In the genomic region with DNA sequence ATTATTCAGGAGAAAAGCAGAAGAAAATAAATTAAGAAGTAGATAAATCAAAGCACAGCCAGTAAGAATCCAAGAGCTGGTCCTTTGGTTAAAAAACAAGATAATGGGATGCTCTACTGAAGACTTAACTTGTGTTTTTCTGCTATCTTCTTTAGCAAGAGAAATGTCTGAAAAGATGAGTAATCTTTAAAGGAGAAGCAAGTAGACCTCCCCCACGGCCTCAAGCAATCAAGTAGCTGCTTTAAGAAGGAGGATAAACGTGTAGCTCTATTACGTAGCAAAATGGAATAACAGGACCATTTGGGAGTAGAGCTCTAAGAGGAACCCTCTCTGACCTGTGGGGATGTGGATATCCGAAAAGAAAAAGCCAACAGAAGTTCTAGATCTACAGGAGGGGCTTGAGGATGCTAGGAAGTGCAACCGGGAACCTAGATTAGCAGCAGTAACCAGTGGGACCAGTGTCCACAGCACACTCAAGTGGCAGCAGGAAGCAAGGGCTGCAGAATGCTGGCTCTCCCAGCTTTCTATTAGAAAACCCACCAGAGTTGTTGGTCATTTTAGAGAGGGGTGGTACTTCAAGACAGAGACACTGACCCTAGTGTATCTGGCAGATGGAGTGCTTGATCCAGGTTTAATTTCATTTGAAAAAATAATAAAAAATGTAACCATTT, we compare ENCODE assay signal across 12 cellular contexts.
DNase-seq lines count a peak whose midpoint lies in the region; ATAC-seq, FAIRE-seq and TF ChIP-seq lines count a peak whose summit lies in the region.
"Had no signal": no experiment of that assay in that cellular context is flagged by ENCODE, and none has a peak within 500 bp of the region (broad histone marks: within the 10 kb centered on the region; RNA-seq: fewer than 3 reads in every experiment).

No MANE protein-coding gene starts in this region.

- H3K23ac ChIP-seq in H9 (ENCODE audit: insufficient read length, low read depth, low read length): no peak overlapping the region

- 0 out of 4 replicates have a peak, but pooled peaks cover 0 to 2% of the 10 kb centered on the region in 2 experiments for H3K4me1 Mint-ChIP-seq in H9
- no peaks in the 10 kb centered on the region for H3K4me1 Mint-ChIP-seq in activated naive CD8-positive, alpha-beta T cell treated with anti-CD3 and anti-CD28 coated beads, Interleukin-2, amount 50 U/mL, for 24 hours

- TF ChIP-seq CTCF in AG04450 (IDR thresholded peaks at IDR 0.05; ENCODE audit: low read depth, low read length) (peak; percentile 56), H9 (conservative IDR thresholded peaks at IDR 0.05) (peak; percentile 63), VCaP (conservative IDR thresholded peaks at IDR 0.05) (peak; percentile 69), hepatocyte (IDR thresholded peaks at IDR 0.05; ENCODE audit: poor library complexity) (peak; percentile 44), pancreas (IDR thresholded peaks at IDR 0.05) (no peak)

- no peaks in the 10 kb centered on the region for H3K23me2 ChIP-seq in H9 (ENCODE audit: insufficient read length, low read depth, low read length, poor library complexity, severe bottlenecking)

- no peak for ATAC-seq in activated naive CD8-positive, alpha-beta T cell treated with anti-CD3 and anti-CD28 coated beads, Interleukin-2, amount 50 U/mL, for 24 hours
- ATAC-seq in pancreas: no peak
- no peak for ATAC-seq in GM18502 (IDR thresholded peaks at IDR 0.05; ENCODE audit: poor library complexity, unreplicated experiment)
- ATAC-seq: CD8-positive, alpha-beta T cell had no signal

- H3K27ac ChIP-seq in AG04450 (ENCODE audit: low read depth, low read length): no peak overlapping the region
- H3K27ac ChIP-seq in H9 (ENCODE audit: insufficient read length, low read depth, low read length): no peak overlapping the region
- no peak overlapping the region for H3K27ac ChIP-seq in VCaP
- no peak overlapping the region for H3K27ac ChIP-seq in hepatocyte
- H3K27ac ChIP-seq in pancreas: no peak overlapping the region

- H3K36me3 Mint-ChIP-seq in H9 (ENCODE audit: insufficient read depth in 1 of 3, low read depth in 3 of 3): no peaks in the 10 kb centered on the region
- no peaks in the 10 kb centered on the region for H3K36me3 Mint-ChIP-seq in activated naive CD8-positive, alpha-beta T cell treated with anti-CD3 and anti-CD28 coated beads, Interleukin-2, amount 50 U/mL, for 24 hours (ENCODE audit: low read depth)
- H3K36me3 Mint-ChIP-seq: CD8-positive, alpha-beta T cell had no signal

- no peaks in the 10 kb centered on the region for H3K79me1 ChIP-seq in H9 (ENCODE audit: insufficient read depth, low read depth, low read length, poor library complexity, severe bottlenecking)

- H2AFZ ChIP-seq in H9 (ENCODE audit: low read length) (peak overlapping the region; percentile 50), hepatocyte (no peak overlapping the region)

- no peak for FAIRE-seq in pancreas (lab: Jason Lieb, UNC)
- FAIRE-seq: islet of Langerhans had no signal

- no peak overlapping the region for H3K14ac ChIP-seq in H9 (ENCODE audit: insufficient read depth, low read length)

- no peak overlapping the region for H3K4ac ChIP-seq in H9 (ENCODE audit: low read depth, low read length)

- no peak overlapping the region for H3K9ac ChIP-seq in H9 (ENCODE audit: extremely low read depth, insufficient read length, low read length)

- no peak overlapping the region for H3T11ph ChIP-seq in H9 (ENCODE audit: low read length)

- H3K18ac ChIP-seq in H9 (ENCODE audit: insufficient read length, low read depth, low read length): no peak overlapping the region

- H3K9me3 ChIP-seq in AG04450 (ENCODE audit: control insufficient read depth, insufficient read depth, low read length): no peaks in the 10 kb centered on the region
- H3K9me3 ChIP-seq in H9 (ENCODE audit: control insufficient read depth, low read depth, low read length): no peaks in the 10 kb centered on the region
- H3K9me3 ChIP-seq in hepatocyte (ENCODE audit: low read depth): no peaks in the 10 kb centered on the region
- H3K9me3 ChIP-seq in pancreas: no peaks in the 10 kb centered on the region

- H3K79me2 ChIP-seq in H9 (ENCODE audit: insufficient read depth, low read length): no peaks in the 10 kb centered on the region
- no peaks in the 10 kb centered on the region for H3K79me2 ChIP-seq in hepatocyte

- no peaks in the 10 kb centered on the region for H3K9me2 ChIP-seq in hepatocyte (replicated peaks; ENCODE audit: insufficient read depth)

- no peaks in the 10 kb centered on the region for H4K20me1 ChIP-seq in H9 (ENCODE audit: control insufficient read depth, insufficient read depth, insufficient read length)
- H4K20me1 ChIP-seq in hepatocyte (ENCODE audit: insufficient read depth, poor library complexity, severe bottlenecking): no peaks in the 10 kb centered on the region

- no peaks in the 10 kb centered on the region for H3K9me3 Mint-ChIP-seq in H9
- peaks cover 4% of the 10 kb centered on the region for H3K9me3 Mint-ChIP-seq in activated naive CD8-positive, alpha-beta T cell treated with anti-CD3 and anti-CD28 coated beads, Interleukin-2, amount 50 U/mL, for 24 hours
- H3K9me3 Mint-ChIP-seq: CD8-positive, alpha-beta T cell; T-helper 1 cell treated with Interleukin-12 subunit alpha and Interleukin-12 subunit beta and Interleukin-4 antibody, amounts not matched to agents 30 μg/mL and 1 μg/mL, for 36 hours had no signal

- intact Hi-C loops in pancreas (cut with DNase I): no loop called here

- POLR2A ChIA-PET in AG04450 (lab: Yijun Ruan, JAX): no interaction called here

- DNase-seq in AG04450 (ENCODE audit: low read depth, low spot score): no peak
- peak; percentile 53 for DNase-seq in H9
- peak; percentile 28 for DNase-seq in hepatocyte (ENCODE audit: low spot score)
- no peak for DNase-seq in activated naive CD8-positive, alpha-beta T cell treated with anti-CD3 and anti-CD28 coated beads, Interleukin-2, amount 50 U/mL, for 24 hours
- no peak for DNase-seq in pancreas
- DNase-seq in stimulated activated CD4-positive, alpha-beta T cell treated with anti-CD3 and anti-CD28 coated beads, Interleukin-15, amount 100 ng/mL, for 24 hours: no peak
- DNase-seq: activated T-cell treated with anti-CD3 and anti-CD28 coated beads, Interleukin-2, amount 50 U/mL, for 48 hours; CD8-positive, alpha-beta T cell had no signal

- no peaks in the 10 kb centered on the region for H3K27me3 ChIP-seq in AG04450 (ENCODE audit: control insufficient read depth, insufficient read depth, low read length)
- H3K27me3 ChIP-seq in H9 (ENCODE audit: insufficient read depth, low read length): no peaks in the 10 kb centered on the region
- H3K27me3 ChIP-seq in hepatocyte: peaks cover 7% of the 10 kb centered on the region
- no peaks in the 10 kb centered on the region for H3K27me3 ChIP-seq in pancreas

- CTCF ChIA-PET in AG04450 (lab: Charles Lee): interaction anchor here (0.9 to 1.1 kb wide), 2 partner anchors 39 to 207 kb away, joined by 3 read pairs; no protein-coding TSS in a partner anchor

- H4K5ac ChIP-seq in H9 (ENCODE audit: insufficient read length, low read depth, low read length): no peak overlapping the region

- no peaks in the 10 kb centered on the region for H3K36me3 ChIP-seq in hepatocyte (replicated peaks; ENCODE audit: insufficient read depth, low read depth)
- no peaks in the 10 kb centered on the region for H3K36me3 ChIP-seq in pancreas

- H3K56ac ChIP-seq in H9 (ENCODE audit: insufficient read length, low read depth, low read length): no peak overlapping the region

- H3K27ac Mint-ChIP-seq in H9: no peak overlapping the region
- H3K27ac Mint-ChIP-seq in activated naive CD8-positive, alpha-beta T cell treated with anti-CD3 and anti-CD28 coated beads, Interleukin-2, amount 50 U/mL, for 24 hours: no peak overlapping the region
- H3K27ac Mint-ChIP-seq: CD8-positive, alpha-beta T cell; T-helper 1 cell treated with Interleukin-12 subunit alpha and Interleukin-12 subunit beta and Interleukin-4 antibody, amounts not matched to agents 30 μg/mL and 1 μg/mL, for 36 hours had no signal

- H2BK15ac ChIP-seq in H9 (ENCODE audit: low read depth, low read length): no peak overlapping the region

- H4K91ac ChIP-seq in H9 (ENCODE audit: insufficient read length, low read depth, low read length): no peak overlapping the region

- H4K8ac ChIP-seq in H9 (replicated peaks; ENCODE audit: insufficient read length, low read depth, low read length): no peak overlapping the region

- H2BK5ac ChIP-seq in H9 (ENCODE audit: insufficient read length, low read length): no peak overlapping the region

- H2BK12ac ChIP-seq in H9 (ENCODE audit: insufficient read length, low read depth, low read length): no peak overlapping the region

- no peak overlapping the region for H3K4me3 Mint-ChIP-seq in H9
- H3K4me3 Mint-ChIP-seq in activated naive CD8-positive, alpha-beta T cell treated with anti-CD3 and anti-CD28 coated beads, Interleukin-2, amount 50 U/mL, for 24 hours: no peak overlapping the region
- H3K4me3 Mint-ChIP-seq: CD8-positive, alpha-beta T cell; T-helper 1 cell treated with Interleukin-12 subunit alpha and Interleukin-12 subunit beta and Interleukin-4 antibody, amounts not matched to agents 30 μg/mL and 1 μg/mL, for 36 hours had no signal

- no peak overlapping the region for H2BK20ac ChIP-seq in H9 (ENCODE audit: low read depth, low read length, poor library complexity, severe bottlenecking)

- H3K4me2 ChIP-seq in H9 (ENCODE audit: insufficient read depth, insufficient read length, low read length): no peak overlapping the region
- H3K4me2 ChIP-seq in hepatocyte: no peak overlapping the region

- no peak overlapping the region for H2AK5ac ChIP-seq in H9 (ENCODE audit: insufficient read length, low read length)

- H3K27me3 Mint-ChIP-seq in H9 (ENCODE audit: low read depth): peaks cover 8% of the 10 kb centered on the region
- peaks cover 48% of the 10 kb centered on the region for H3K27me3 Mint-ChIP-seq in activated naive CD8-positive, alpha-beta T cell treated with anti-CD3 and anti-CD28 coated beads, Interleukin-2, amount 50 U/mL, for 24 hours

- H3K4me1 ChIP-seq in H9 (ENCODE audit: insufficient read depth, low read length): no peaks in the 10 kb centered on the region
- H3K4me1 ChIP-seq in hepatocyte (ENCODE audit: insufficient read depth): no peaks in the 10 kb centered on the region
- H3K4me1 ChIP-seq in pancreas: no peaks in the 10 kb centered on the region

- H3K4me3 ChIP-seq in AG04450 (ENCODE audit: low read depth, low read length) (no peak overlapping the region), hepatocyte (no peak overlapping the region), pancreas (no peak overlapping the region)

- no CpG with 5 or more reads among the region's 5 CpGs for WGBS in H9 (ENCODE audit: extremely low coverage, insufficient read length, low lambda C conversion rate)
- 51% methylated on average over 5 of the region's 5 CpGs for WGBS in hepatocyte (ENCODE audit: low lambda C conversion rate, missing lambda C conversion rate)
- WGBS in pancreas, 2 donors: 55 to 56% methylated on average over 5 of the region's 5 CpGs

- no peak overlapping the region for H2BK120ac ChIP-seq in H9 (ENCODE audit: low read depth, low read length, poor library complexity, severe bottlenecking)

Comparison
In these comparisons a context has a peak if more than half of its experiments do, and no peak if none do; other contexts are left out.
1. DNase-seq: peak in H9 (single experiment) and hepatocyte (single experiment); none in AG04450 (single experiment), activated naive CD8-positive, alpha-beta T cell treated with anti-CD3 and anti-CD28 coated beads, Interleukin-2, amount 50 U/mL, for 24 hours (single experiment), pancreas (0 of 6) and stimulated activated CD4-positive, alpha-beta T cell treated with anti-CD3 and anti-CD28 coated beads, Interleukin-15, amount 100 ng/mL, for 24 hours (single experiment).
2. CTCF ChIP-seq: peak in AG04450 (single experiment), H9 (single experiment), VCaP (single experiment) and hepatocyte (single experiment); none in pancreas (0 of 4).